Comparison of ENCODE assay signal across 1 cellular context in the genomic region with DNA sequence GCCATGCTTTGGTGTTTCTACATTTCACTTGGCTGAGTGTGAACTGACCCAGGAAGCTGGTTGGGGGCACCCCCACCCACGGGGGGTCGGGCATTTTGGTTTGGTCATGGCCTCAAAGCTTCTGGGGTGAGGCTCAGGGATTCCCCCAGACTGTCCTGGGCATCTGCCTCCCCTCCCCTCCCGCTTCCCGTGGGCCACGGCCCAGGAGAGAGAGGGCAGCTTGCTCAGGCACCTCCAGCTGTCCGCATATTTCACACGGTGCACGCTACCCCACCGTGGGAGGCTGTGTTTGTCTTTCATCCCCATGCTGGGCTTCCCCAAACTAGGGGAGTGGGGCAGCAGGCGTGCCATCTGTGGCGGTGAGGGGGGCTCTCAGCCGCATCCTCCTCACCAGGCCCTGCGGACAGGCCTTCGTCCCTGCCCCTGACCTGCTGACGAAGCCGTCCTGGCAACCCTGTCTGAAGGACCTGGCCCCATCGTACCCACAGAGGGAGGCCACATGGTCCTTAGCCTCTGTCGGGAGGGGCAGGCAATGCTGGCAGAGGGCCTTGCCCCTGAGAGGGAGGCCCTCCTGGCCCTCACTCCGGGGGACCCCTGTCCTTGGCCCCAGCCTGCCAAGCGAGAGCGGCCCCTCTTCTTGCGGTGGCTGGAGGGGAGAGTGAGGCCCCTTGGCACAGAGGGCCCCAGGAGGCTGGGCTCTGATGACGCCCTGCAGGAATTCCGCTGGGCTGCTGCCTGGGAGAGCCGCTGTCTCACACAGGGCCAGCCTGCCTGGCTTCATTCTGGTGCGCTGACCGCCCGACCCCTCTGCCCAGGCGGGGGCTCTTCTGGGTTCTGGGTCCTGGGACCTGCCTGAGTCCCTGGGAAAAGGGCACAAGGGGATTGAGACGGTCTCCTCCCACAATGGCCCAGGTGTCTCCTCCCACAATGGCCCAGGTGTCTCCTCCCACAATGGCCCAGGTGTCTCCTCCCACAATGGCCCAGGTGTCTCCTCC.
TF ChIP-seq lines count a peak whose summit lies in the region.

No MANE protein-coding gene starts in this region.

TF ChIP-seq in K562, 482 proteins besides CTCF, POLR2A, EP300 and RAD21:
- TF ChIP-seq, protein P1, sequence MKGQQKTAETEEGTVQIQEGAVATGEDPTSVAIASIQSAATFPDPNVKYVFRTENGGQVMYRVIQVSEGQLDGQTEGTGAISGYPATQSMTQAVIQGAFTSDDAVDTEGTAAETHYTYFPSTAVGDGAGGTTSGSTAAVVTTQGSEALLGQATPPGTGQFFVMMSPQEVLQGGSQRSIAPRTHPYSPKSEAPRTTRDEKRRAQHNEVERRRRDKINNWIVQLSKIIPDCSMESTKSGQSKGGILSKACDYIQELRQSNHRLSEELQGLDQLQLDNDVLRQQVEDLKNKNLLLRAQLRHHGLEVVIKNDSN (CRISPR knock-in tag; IDR thresholded peaks at IDR 0.05) = peak; percentile 19; the same call in 1 of the 2 replicates
- no peak for TF ChIP-seq ZNF408 (CRISPR knock-in tag; IDR thresholded peaks at IDR 0.05; ENCODE audit: low read depth)
- TF ChIP-seq, protein P2, sequence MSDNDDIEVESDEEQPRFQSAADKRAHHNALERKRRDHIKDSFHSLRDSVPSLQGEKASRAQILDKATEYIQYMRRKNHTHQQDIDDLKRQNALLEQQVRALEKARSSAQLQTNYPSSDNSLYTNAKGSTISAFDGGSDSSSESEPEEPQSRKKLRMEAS (CRISPR knock-in tag; IDR thresholded peaks at IDR 0.05) = 0 out of 2 replicates have a peak, but pooled peaks have one; percentile 17
